In genomic region chr12:57765003-57765697, GRCh38 we compare ENCODE assay signal across 8 cellular contexts. TPM values are rescaled to one million over a fixed set of nuclear protein-coding genes. Genes with fewer than 3 reads are reported as not detected.
A peak's percentile ranks its signal among the peaks of the same experiment; 100 is the strongest.
DNase-seq lines count a peak whose midpoint lies in the region; ATAC-seq and TF ChIP-seq lines count a peak whose summit lies in the region.

No MANE protein-coding gene starts in this region.

- ATAC-seq in GM18909 (IDR thresholded peaks at IDR 0.05; ENCODE audit: poor library complexity, unreplicated experiment) (peak; percentile 61), HG03521 (IDR thresholded peaks at IDR 0.05; ENCODE audit: unreplicated experiment) (peak; percentile 56), upper lobe of left lung (ENCODE audit: low FRiP score in 2 of 2) (peak; percentile 26 to 65)
- ATAC-seq in activated CD4-positive, CD25-positive, alpha-beta regulatory T cell treated with anti-CD3 and anti-CD28 coated beads, Interleukin-2, amount 50 U/mL, for 24 hours, result peak; percentile 75 to 77

- TF ChIP-seq POLR2A in upper lobe of left lung (IDR thresholded peaks at IDR 0.05), result no peak

- H3K27ac ChIP-seq in ectodermal cell (ENCODE audit: insufficient read depth, low read depth, low read length, poor library complexity, severe bottlenecking) (no peak overlapping the region), mucosa of rectum (ENCODE audit: low read depth in 2 of 2, low read length in 2 of 2) (no peak overlapping the region), upper lobe of left lung (no peak overlapping the region)

- TF ChIP-seq EP300 in upper lobe of left lung (IDR thresholded peaks at IDR 0.05), result no peak

- H3K27me3 ChIP-seq in ectodermal cell (ENCODE audit: control insufficient read depth, insufficient read depth, low read length, poor library complexity, severe bottlenecking) (peaks cover 52% of the 10 kb centered on the region), mucosa of rectum (ENCODE audit: control insufficient read depth in 2 of 2, insufficient read depth in 2 of 2, low read length in 2 of 2) (peaks cover 32% of the 10 kb centered on the region in 2 donors), upper lobe of left lung (peaks cover 0 to 24% (median 19%) of the 10 kb centered on the region in 4 donors)

- H3K4me3 ChIP-seq in ectodermal cell (ENCODE audit: insufficient read depth, low read depth, low read length) (peak overlapping the region; percentile 14), mucosa of rectum (ENCODE audit: low read length in 2 of 2) (peak overlapping the region; percentile 56 to 81), upper lobe of left lung (peak overlapping the region in 3 of 4 donors; percentile 42 to 56 (median 51))

- peak overlapping the region in 1 of 2 donors; percentile 52 for H3K9ac ChIP-seq in mucosa of rectum (ENCODE audit: low read depth in 1 of 2, low read length in 2 of 2)

- DNase-seq in AG08396 (ENCODE audit: low spot score) (peak; percentile 51), upper lobe of left lung (peak; percentile 31 to 90), NCI-H226 (no peak)

- peaks cover 16% of the 10 kb centered on the region for H3K4me1 ChIP-seq in ectodermal cell (ENCODE audit: control insufficient read depth, insufficient read depth, low read length)
- H3K4me1 ChIP-seq in mucosa of rectum (ENCODE audit: control insufficient read depth in 2 of 2, insufficient read depth in 2 of 2, low read length in 2 of 2), result peaks cover 20 to 29% of the 10 kb centered on the region in 2 donors
- peaks cover 26 to 34% (median 31%) of the 10 kb centered on the region in 4 donors for H3K4me1 ChIP-seq in upper lobe of left lung

- H3K9me3 ChIP-seq in ectodermal cell (ENCODE audit: control insufficient read depth, low read length), result no peaks in the 10 kb centered on the region
- no peaks in the 10 kb centered on the region for H3K9me3 ChIP-seq in mucosa of rectum (ENCODE audit: control insufficient read depth in 2 of 2, low read length in 2 of 2)
- no peaks in the 10 kb centered on the region for H3K9me3 ChIP-seq in upper lobe of left lung

- 2% methylated on average over 60 of the region's 60 CpGs for WGBS in ectodermal cell, 2 experiments
- WGBS in upper lobe of left lung, 2 donors, result 0 to 1% methylated on average over 11 to 56 of the region's 60 CpGs

- H3K36me3 ChIP-seq in ectodermal cell (ENCODE audit: control insufficient read depth, insufficient read depth, low read length) (no peaks in the 10 kb centered on the region), mucosa of rectum (ENCODE audit: control insufficient read depth in 2 of 2, insufficient read depth in 2 of 2, low read length in 2 of 2) (peaks cover 4 to 5% of the 10 kb centered on the region in 2 donors), upper lobe of left lung (peaks cover 0 to 13% (median 5%) of the 10 kb centered on the region in 4 donors)

- peak in 4 of 6 experiments; percentile 14 to 33 (median 24) for TF ChIP-seq CTCF in upper lobe of left lung (IDR thresholded peaks at IDR 0.05)

RNA-seq across cellular contexts. Expression of gene CYP27B1, which starts 1.7 kb away (rescaled TPM):
- 2.3 TPM for polyA plus RNA-seq in ectodermal cell (2013, experiment 1 of 4)
- 2.0 TPM for polyA plus RNA-seq in ectodermal cell (2013, experiment 2 of 4)
- polyA plus RNA-seq in ectodermal cell (2013, experiment 3 of 4), result 0.85 TPM
- 1.1 TPM for polyA plus RNA-seq in ectodermal cell (2013, experiment 4 of 4)
- 1 to 10 TPM in 4 of 6 donors, under 1 TPM in 1, not detected in 1; 0.98 to 5.2 (median 2.5) TPM for total RNA-seq in upper lobe of left lung

RNA-seq across cellular contexts. Expression of gene METTL1, which starts 6.8 kb away (rescaled TPM):
- polyA plus RNA-seq in ectodermal cell (2013, experiment 1 of 4), result 25.8 TPM
- polyA plus RNA-seq in ectodermal cell (2013, experiment 2 of 4), result 24.3 TPM
- 20.1 TPM for polyA plus RNA-seq in ectodermal cell (2013, experiment 3 of 4)
- polyA plus RNA-seq in ectodermal cell (2013, experiment 4 of 4), result 18.4 TPM
- 10 to 100 TPM in 4 of 6 donors, 1 to 10 TPM in 2; 1.3 to 30.2 (median 16.9) TPM for total RNA-seq in upper lobe of left lung

RNA-seq across cellular contexts. Expression of gene EEF1AKMT3, which starts 7.3 kb away (rescaled TPM):
- polyA plus RNA-seq in ectodermal cell (2013, experiment 1 of 4), result 6.6 TPM
- polyA plus RNA-seq in ectodermal cell (2013, experiment 2 of 4), result 5.0 TPM
- polyA plus RNA-seq in ectodermal cell (2013, experiment 3 of 4), result 4.8 TPM
- 5.5 TPM for polyA plus RNA-seq in ectodermal cell (2013, experiment 4 of 4)
- 10 to 100 TPM in 2 of 6 donors, 1 to 10 TPM in 4; 4.2 to 18.3 (median 6.4) TPM for total RNA-seq in upper lobe of left lung

RNA-seq across cellular contexts. Expression of gene MARCHF9, which starts 10.2 kb away (rescaled TPM):
- polyA plus RNA-seq in ectodermal cell (2013, experiment 1 of 4), result 13.2 TPM
- 14.9 TPM for polyA plus RNA-seq in ectodermal cell (2013, experiment 2 of 4)
- polyA plus RNA-seq in ectodermal cell (2013, experiment 3 of 4), result 10.8 TPM
- 12.8 TPM for polyA plus RNA-seq in ectodermal cell (2013, experiment 4 of 4)
- 10 to 100 TPM; 15.4 to 36.7 (median 21.3) TPM for total RNA-seq in upper lobe of left lung

RNA-seq across cellular contexts. Expression of gene CDK4, which starts 13.0 kb away (rescaled TPM):
- polyA plus RNA-seq in ectodermal cell (2013, experiment 1 of 4), result 202 TPM
- 214 TPM for polyA plus RNA-seq in ectodermal cell (2013, experiment 2 of 4)
- 156 TPM for polyA plus RNA-seq in ectodermal cell (2013, experiment 3 of 4)
- polyA plus RNA-seq in ectodermal cell (2013, experiment 4 of 4), result 145 TPM
- total RNA-seq in upper lobe of left lung, result 100 to 1,000 TPM in 2 of 6 donors, 10 to 100 TPM in 4; 38.5 to 109 (median 62.5) TPM

Comparison
In these comparisons a context has a peak if more than half of its experiments do, and no peak if none do; other contexts are left out.
1. H3K4me3 ChIP-seq: peak in every context shown above with its lines; median percentile 68 in mucosa of rectum; 51 in upper lobe of left lung; 14 in ectodermal cell.